1 cellular context compared by ENCODE assay signal in the genomic region with DNA sequence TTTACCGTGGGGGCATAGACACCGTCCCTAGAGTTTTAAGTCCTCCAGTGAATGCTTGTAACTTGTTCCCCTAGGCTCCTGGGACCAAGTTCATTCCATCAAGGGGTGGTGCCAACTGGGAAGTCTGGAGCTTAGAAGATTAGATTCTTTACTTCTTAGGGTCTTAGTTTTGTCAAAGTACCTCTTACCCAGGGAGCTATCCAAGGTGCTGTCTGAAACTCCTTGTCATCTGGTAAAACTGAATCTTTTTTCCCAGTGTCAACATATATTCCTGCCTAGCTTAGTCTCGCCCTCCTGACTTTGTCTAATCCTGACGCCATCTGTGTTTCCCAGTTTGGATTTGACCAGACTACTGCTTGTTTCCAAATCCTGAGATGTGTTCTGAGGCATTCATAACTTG.
TF ChIP-seq lines count a peak whose summit lies in the region.

No MANE protein-coding gene starts in this region.

TF ChIP-seq in K562, 482 proteins besides CTCF, POLR2A, EP300 and RAD21 (continued from another document):
- TF ChIP-seq, protein P1, sequence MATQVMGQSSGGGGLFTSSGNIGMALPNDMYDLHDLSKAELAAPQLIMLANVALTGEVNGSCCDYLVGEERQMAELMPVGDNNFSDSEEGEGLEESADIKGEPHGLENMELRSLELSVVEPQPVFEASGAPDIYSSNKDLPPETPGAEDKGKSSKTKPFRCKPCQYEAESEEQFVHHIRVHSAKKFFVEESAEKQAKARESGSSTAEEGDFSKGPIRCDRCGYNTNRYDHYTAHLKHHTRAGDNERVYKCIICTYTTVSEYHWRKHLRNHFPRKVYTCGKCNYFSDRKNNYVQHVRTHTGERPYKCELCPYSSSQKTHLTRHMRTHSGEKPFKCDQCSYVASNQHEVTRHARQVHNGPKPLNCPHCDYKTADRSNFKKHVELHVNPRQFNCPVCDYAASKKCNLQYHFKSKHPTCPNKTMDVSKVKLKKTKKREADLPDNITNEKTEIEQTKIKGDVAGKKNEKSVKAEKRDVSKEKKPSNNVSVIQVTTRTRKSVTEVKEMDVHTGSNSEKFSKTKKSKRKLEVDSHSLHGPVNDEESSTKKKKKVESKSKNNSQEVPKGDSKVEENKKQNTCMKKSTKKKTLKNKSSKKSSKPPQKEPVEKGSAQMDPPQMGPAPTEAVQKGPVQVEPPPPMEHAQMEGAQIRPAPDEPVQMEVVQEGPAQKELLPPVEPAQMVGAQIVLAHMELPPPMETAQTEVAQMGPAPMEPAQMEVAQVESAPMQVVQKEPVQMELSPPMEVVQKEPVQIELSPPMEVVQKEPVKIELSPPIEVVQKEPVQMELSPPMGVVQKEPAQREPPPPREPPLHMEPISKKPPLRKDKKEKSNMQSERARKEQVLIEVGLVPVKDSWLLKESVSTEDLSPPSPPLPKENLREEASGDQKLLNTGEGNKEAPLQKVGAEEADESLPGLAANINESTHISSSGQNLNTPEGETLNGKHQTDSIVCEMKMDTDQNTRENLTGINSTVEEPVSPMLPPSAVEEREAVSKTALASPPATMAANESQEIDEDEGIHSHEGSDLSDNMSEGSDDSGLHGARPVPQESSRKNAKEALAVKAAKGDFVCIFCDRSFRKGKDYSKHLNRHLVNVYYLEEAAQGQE (CRISPR knock-in tag; IDR thresholded peaks at IDR 0.05; ENCODE audit: low read depth) = 0 out of 2 replicates have a peak, but pooled peaks have one; percentile 31
- TF ChIP-seq SMAD1 (IDR thresholded peaks at IDR 0.05; ENCODE audit: low read depth, low read length, partially characterized antibody) (no peak), EHMT2 (IDR thresholded peaks at IDR 0.05) (peak; percentile 74), HNRNPL (IDR thresholded peaks at IDR 0.05; ENCODE audit: low read depth, low read length) (no peak), C11orf30 (IDR thresholded peaks at IDR 0.05; ENCODE audit: low read depth) (no peak), MIER1 (IDR thresholded peaks at IDR 0.05; ENCODE audit: low read depth) (0 out of 2 replicates have a peak, but pooled peaks have one; percentile 46), HNRNPUL1 (IDR thresholded peaks at IDR 0.05; ENCODE audit: low read length) (no peak), NFYB (IDR thresholded peaks at IDR 0.05; ENCODE audit: extremely low read depth, insufficient read length) (no peak), STAT5B (CRISPR knock-in tag; IDR thresholded peaks at IDR 0.05) (no peak), TOE1 (IDR thresholded peaks at IDR 0.05; ENCODE audit: borderline replicate concordance) (no peak), TOE1 (CRISPR knock-in tag; IDR thresholded peaks at IDR 0.05; ENCODE audit: borderline replicate concordance, low read depth) (no peak), RAD51 (IDR thresholded peaks at IDR 0.05; ENCODE audit: borderline replicate concordance, low read depth) (no peak), TCFL5 (CRISPR knock-in tag; conservative IDR thresholded peaks at IDR 0.05) (no peak), MED1 (CRISPR knock-in tag; IDR thresholded peaks at IDR 0.05; ENCODE audit: borderline replicate concordance) (no peak), CBX5 (IDR thresholded peaks at IDR 0.05; ENCODE audit: borderline replicate concordance, low read depth) (no peak)
